Comparison of ENCODE assay signal across 7 cellular contexts in the genomic region with DNA sequence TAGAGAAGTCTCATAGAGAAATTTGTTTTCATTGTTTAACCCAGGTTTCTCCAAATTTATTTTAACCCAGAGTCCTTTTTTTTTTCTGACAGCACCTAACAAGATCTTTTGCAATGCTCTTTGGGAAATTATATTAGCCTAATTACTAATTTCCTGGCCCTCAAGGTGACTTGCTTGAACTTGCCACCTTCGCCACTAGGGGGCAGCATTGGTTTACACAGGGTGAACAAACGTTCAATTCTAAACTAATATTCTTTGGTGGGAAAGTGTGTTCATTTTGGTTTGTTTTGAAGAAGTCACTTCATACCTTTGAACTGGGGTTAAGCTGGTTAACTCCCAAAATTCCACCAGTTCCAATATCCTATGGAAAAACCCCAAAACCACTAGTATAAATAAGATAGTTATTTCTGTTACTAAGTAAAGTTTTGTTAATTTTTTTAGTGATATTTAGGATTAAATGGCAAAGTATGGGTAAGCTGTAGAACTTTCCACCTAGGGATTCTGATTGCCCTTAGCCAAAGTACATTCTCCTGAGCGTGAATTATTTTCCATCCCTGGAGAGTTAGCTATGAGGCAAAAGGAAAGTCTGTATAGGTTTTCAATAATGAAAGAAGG. TPM values are rescaled to one million over a fixed set of nuclear protein-coding genes. Genes with fewer than 3 reads are reported as not detected.
DNase-seq lines count a peak whose midpoint lies in the region; ATAC-seq and TF ChIP-seq lines count a peak whose summit lies in the region.

No MANE protein-coding gene starts in this region.

- H3K4me1 Mint-ChIP-seq in natural killer cell, result no peaks in the 10 kb centered on the region
- H3K4me1 Mint-ChIP-seq in stimulated activated effector memory CD8-positive, alpha-beta T cell treated with anti-CD3 and anti-CD28 coated beads, Interleukin-12 subunit alpha, Interleukin-12 subunit beta, amount 100 ng/mL, for 72 hours, result no peaks in the 10 kb centered on the region

- intact Hi-C loops in natural killer cell (cut with micrococcal nuclease), result loop anchor here (5.0 kb wide), 2 partner anchors 324 to 491 kb away; no protein-coding TSS in a partner anchor

- ATAC-seq in HG03520 (IDR thresholded peaks at IDR 0.05; ENCODE audit: unreplicated experiment) (peak; percentile 46), esophagus mucosa (peak; percentile 59), natural killer cell (peak; percentile 49 to 69 (median 62))
- no peak for ATAC-seq in stimulated activated effector memory CD8-positive, alpha-beta T cell treated with anti-CD3 and anti-CD28 coated beads, Interleukin-12 subunit alpha, Interleukin-12 subunit beta, amount 100 ng/mL, for 72 hours

- H3K9me3 Mint-ChIP-seq in natural killer cell, result no peaks in the 10 kb centered on the region
- H3K9me3 Mint-ChIP-seq in stimulated activated effector memory CD8-positive, alpha-beta T cell treated with anti-CD3 and anti-CD28 coated beads, Interleukin-12 subunit alpha, Interleukin-12 subunit beta, amount 100 ng/mL, for 72 hours, result no peaks in the 10 kb centered on the region

- no peak overlapping the region for H3K27ac Mint-ChIP-seq in natural killer cell
- no peak overlapping the region for H3K27ac Mint-ChIP-seq in stimulated activated effector memory CD8-positive, alpha-beta T cell treated with anti-CD3 and anti-CD28 coated beads, Interleukin-12 subunit alpha, Interleukin-12 subunit beta, amount 100 ng/mL, for 72 hours

- TF ChIP-seq CTCF in GM12874 (IDR thresholded peaks at IDR 0.05; ENCODE audit: insufficient read depth, low read depth, low read length) (peak; percentile 79), natural killer cell (IDR thresholded peaks at IDR 0.05) (peak; percentile 98)

- DNase-seq in NOMO-1 treated with dmso at 0.1 percent for 144 hours (lab: John Stamatoyannopoulos, UW; ENCODE audit: unreplicated experiment) (peak; percentile 18), natural killer cell (peak; percentile 66)
- DNase-seq in activated CD8-positive, alpha-beta memory T cell treated with anti-CD3 and anti-CD28 coated beads, Interleukin-2, amount 50 U/mL, for 1 hour (ENCODE audit: extremely low read depth), result peak; percentile 59
- peak; percentile 72 to 85 for DNase-seq in stimulated activated effector memory CD8-positive, alpha-beta T cell treated with anti-CD3 and anti-CD28 coated beads, Interleukin-12 subunit alpha, Interleukin-12 subunit beta, amount 100 ng/mL, for 72 hours (ENCODE audit: low spot score in 2 of 2)

- peaks cover 11 to 18% of the 10 kb centered on the region in 2 donors for H3K27me3 Mint-ChIP-seq in natural killer cell (ENCODE audit: low read depth in 2 of 2)

- H3K36me3 Mint-ChIP-seq in natural killer cell, result no peaks in the 10 kb centered on the region
- no peaks in the 10 kb centered on the region for H3K36me3 Mint-ChIP-seq in stimulated activated effector memory CD8-positive, alpha-beta T cell treated with anti-CD3 and anti-CD28 coated beads, Interleukin-12 subunit alpha, Interleukin-12 subunit beta, amount 100 ng/mL, for 72 hours

- H3K4me3 Mint-ChIP-seq in natural killer cell, result no peak overlapping the region
- H3K4me3 Mint-ChIP-seq in stimulated activated effector memory CD8-positive, alpha-beta T cell treated with anti-CD3 and anti-CD28 coated beads, Interleukin-12 subunit alpha, Interleukin-12 subunit beta, amount 100 ng/mL, for 72 hours, result no peak overlapping the region

RNA-seq across cellular contexts. Expression of gene CCDC190, which starts 13.0 kb away (rescaled TPM):
- total RNA-seq in esophagus mucosa (0.32 TPM), natural killer cell (not detected)

RNA-seq across cellular contexts. Expression of gene HSD17B7, which starts 57.4 kb away (rescaled TPM):
- 20.3 TPM for total RNA-seq in esophagus mucosa
- 10 to 100 TPM; 21.0 to 26.0 (median 23.5) TPM for total RNA-seq in natural killer cell

Comparison
In these comparisons a context has a peak if more than half of its experiments do, and no peak if none do; other contexts are left out.
1. DNase-seq: peak in every context shown above with its lines; median percentile 78 in stimulated activated effector memory CD8-positive, alpha-beta T cell treated with anti-CD3 and anti-CD28 coated beads, Interleukin-12 subunit alpha, Interleukin-12 subunit beta, amount 100 ng/mL, for 72 hours; 66 in natural killer cell; 59 in activated CD8-positive, alpha-beta memory T cell treated with anti-CD3 and anti-CD28 coated beads, Interleukin-2, amount 50 U/mL, for 1 hour; 18 in NOMO-1 treated with dmso at 0.1 percent for 144 hours.